Comparison of ENCODE assay signal across 27 cellular contexts in genomic region chr13:92974905-92975429, GRCh38.
"Had no signal": no experiment of that assay in that cellular context is flagged by ENCODE, and none has a peak within 500 bp of the region (broad histone marks: within the 10 kb centered on the region; RNA-seq: fewer than 3 reads in every experiment).

No MANE protein-coding gene starts in this region.

- H3K27me3 ChIP-seq: neural progenitor cell, neutrophil, pancreas, right lobe of liver, sigmoid colon, suprapubic skin, testis, tibial artery, transverse colon, vagina had no signal

- H3K36me3 Mint-ChIP-seq: naive thymus-derived CD4-positive, alpha-beta T cell; natural killer cell; neural progenitor cell; stimulated activated memory B cell treated with anti-CD40 and anti-IgM and Interleukin-4, amounts not matched to agents 10 μg/mL and 1 μg/mL and 100 μg/mL, for 72 hours; type B pancreatic cell had no signal

- H3K27ac Mint-ChIP-seq: naive thymus-derived CD4-positive, alpha-beta T cell; natural killer cell; nephron; neural progenitor cell; progenitor cell of endocrine pancreas; stimulated activated memory B cell treated with anti-CD40 and anti-IgM and Interleukin-4, amounts not matched to agents 10 μg/mL and 1 μg/mL and 100 μg/mL, for 72 hours; stimulated activated naive CD8-positive, alpha-beta T cell treated with anti-CD3 and anti-CD28 coated beads, Interleukin-15, amount 100 ng/mL, for 72 hours; type B pancreatic cell had no signal

- DNase-seq: naive thymus-derived CD4-positive, alpha-beta T cell; natural killer cell; nucleus accumbens; psoas muscle; right lobe of liver; sigmoid colon; small intestine; stimulated activated CD4-positive, alpha-beta T cell treated with anti-CD3 and anti-CD28 coated beads, Interleukin-15, amount 100 ng/mL, for 24 hours; stimulated activated CD4-positive, alpha-beta T cell treated with anti-CD3 and anti-CD28 coated beads, Interleukin-2, amount 100 ng/mL, for 24 hours; stimulated activated CD4-positive, alpha-beta T cell treated with anti-CD3 and anti-CD28 coated beads, Interleukin-2, amount 100 ng/mL, for 48 hours; stimulated activated CD4-positive, alpha-beta T cell treated with anti-CD3 and anti-CD28 coated beads, Interleukin-4, amount 100 ng/mL, for 24 hours; stimulated activated naive CD4-positive, alpha-beta T cell; stimulated activated naive CD8-positive, alpha-beta T cell treated with anti-CD3 and anti-CD28 coated beads, Interleukin-15, amount 100 ng/mL, for 72 hours; stimulated activated naive CD8-positive, alpha-beta T cell treated with anti-CD3 and anti-CD28 coated beads, Interleukin-15, Interleukin-2, amounts not matched to agents 100 U/mL and 50 U/mL, for 24 hours; substantia nigra; testis; tibial artery; transverse colon had no signal

- H3K4me3 Mint-ChIP-seq: naive thymus-derived CD4-positive, alpha-beta T cell; natural killer cell; nephron; neural progenitor cell; stimulated activated memory B cell treated with anti-CD40 and anti-IgM and Interleukin-4, amounts not matched to agents 10 μg/mL and 1 μg/mL and 100 μg/mL, for 72 hours; stimulated activated naive CD8-positive, alpha-beta T cell treated with anti-CD3 and anti-CD28 coated beads, Interleukin-15, amount 100 ng/mL, for 72 hours; type B pancreatic cell had no signal

- H3K4me3 ChIP-seq: neural progenitor cell, pancreas, psoas muscle, right lobe of liver, sigmoid colon, suprapubic skin, testis, tibial artery, transverse colon, vagina had no signal

- H3K9me3 Mint-ChIP-seq: nephron, neural progenitor cell, type B pancreatic cell had no signal

- H3K4me1 Mint-ChIP-seq: natural killer cell; nephron; stimulated activated memory B cell treated with anti-CD40 and anti-IgM and Interleukin-4, amounts not matched to agents 10 μg/mL and 1 μg/mL and 100 μg/mL, for 72 hours; stimulated activated naive CD8-positive, alpha-beta T cell treated with anti-CD3 and anti-CD28 coated beads, Interleukin-15, amount 100 ng/mL, for 72 hours had no signal

- H3K4me1 ChIP-seq: neural progenitor cell, pancreas, psoas muscle, right lobe of liver, sigmoid colon, suprapubic skin, testis, tibial artery, transverse colon, vagina had no signal

- H3K36me3 ChIP-seq: neural progenitor cell, neutrophil, pancreas, right lobe of liver, sigmoid colon, suprapubic skin, tibial artery, transverse colon, vagina had no signal

- ATAC-seq: naive thymus-derived CD4-positive, alpha-beta T cell; natural killer cell; pancreas; psoas muscle; stimulated activated memory B cell treated with anti-CD40 and anti-IgM and Interleukin-4, amounts not matched to agents 10 μg/mL and 1 μg/mL and 100 μg/mL, for 72 hours; stimulated activated naive CD8-positive, alpha-beta T cell treated with anti-CD3 and anti-CD28 coated beads, Interleukin-15, amount 100 ng/mL, for 72 hours; stimulated activated naive CD8-positive, alpha-beta T cell treated with anti-CD3 and anti-CD28 coated beads, Interleukin-15, Interleukin-2, amounts not matched to agents 100 U/mL and 50 U/mL, for 24 hours had no signal

- H3K9ac ChIP-seq: neural progenitor cell had no signal

- H3K27ac ChIP-seq: neural progenitor cell, neutrophil, pancreas, psoas muscle, right lobe of liver, sigmoid colon, suprapubic skin, testis, tibial artery, transverse colon, vagina had no signal

- H2AFZ ChIP-seq: neural progenitor cell had no signal

- H3K9me3 ChIP-seq: neutrophil, pancreas, right lobe of liver, sigmoid colon, suprapubic skin, testis, tibial artery, transverse colon, vagina had no signal

- H3K4me2 ChIP-seq: neural progenitor cell had no signal
